ENCODE assay signal across 8 cellular contexts in the genomic region with DNA sequence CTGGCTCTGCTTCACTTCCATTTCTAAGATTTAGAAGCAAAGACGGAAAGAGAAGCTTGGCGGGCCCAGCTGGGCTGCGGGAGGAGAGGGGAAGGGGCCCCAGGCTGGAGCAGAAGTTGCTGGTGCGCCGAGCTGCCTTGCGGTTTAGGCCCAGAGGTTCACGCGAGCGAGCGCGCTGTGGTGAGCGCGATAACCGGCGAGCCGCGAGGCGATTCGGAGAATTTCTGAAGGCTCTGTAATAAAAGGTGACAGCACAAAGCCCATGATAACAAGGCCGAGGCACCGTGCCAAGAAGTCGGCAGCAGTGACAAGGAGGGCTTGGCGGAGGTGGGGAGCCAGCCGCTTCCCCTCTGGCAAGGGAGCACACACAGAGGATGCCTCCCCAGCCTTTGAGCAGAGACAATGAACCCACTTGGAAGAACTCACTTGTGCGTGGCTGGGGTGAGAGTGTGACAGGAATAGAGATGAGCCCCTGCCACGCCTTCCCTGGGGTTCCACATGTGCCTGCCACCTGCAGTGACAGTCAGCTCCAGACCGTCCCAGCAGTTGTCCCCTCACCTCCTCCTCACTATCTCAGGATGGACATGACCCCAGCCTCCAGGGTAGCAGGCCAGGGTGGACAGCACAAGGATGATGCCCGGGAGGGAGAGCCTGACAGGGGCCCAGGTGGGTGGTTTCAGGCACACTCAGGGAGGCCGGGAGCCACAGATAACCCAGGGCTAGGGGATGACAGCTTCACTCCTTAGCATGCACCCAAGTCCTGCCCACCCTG.
DNase-seq lines count a peak whose midpoint lies in the region; ATAC-seq lines count a peak whose summit lies in the region.

No MANE protein-coding gene starts in this region.

- no peaks in the 10 kb centered on the region for H3K9me3 ChIP-seq in duodenal mucosa (ENCODE audit: control insufficient read depth in 1 of 2, low read length in 2 of 2)

- H3K36me3 Mint-ChIP-seq in T-helper 2 cell treated with Interferon-gamma antibody and Interleukin-4, amounts not matched to agents 5 μg/mL and 100 μg/mL, for 36 hours (ENCODE audit: low read depth) = no peaks in the 10 kb centered on the region

- peaks cover 64% of the 10 kb centered on the region for H3K27me3 Mint-ChIP-seq in T-helper 2 cell treated with Interferon-gamma antibody and Interleukin-4, amounts not matched to agents 5 μg/mL and 100 μg/mL, for 36 hours (ENCODE audit: low read depth)

- H3K4me3 ChIP-seq in Jurkat, Clone E6-1 (ENCODE audit: low read length) = peak overlapping the region; percentile 32
- peak overlapping the region; percentile 22 to 32 for H3K4me3 ChIP-seq in duodenal mucosa (ENCODE audit: low read depth in 1 of 2, low read length in 2 of 2)

- DNase-seq in Jurkat, Clone E6-1 (ENCODE audit: low read depth, low spot score) = peak; percentile 93
- no peak for DNase-seq in T-helper 2 cell treated with Interferon-gamma antibody and Interleukin-4, amounts not matched to agents 5 μg/mL and 100 μg/mL, for 36 hours (ENCODE audit: low spot score)
- DNase-seq in stimulated activated CD4-positive, alpha-beta T cell treated with anti-CD3 and anti-CD28 coated beads, Interleukin-4, amount 100 ng/mL, for 4 hours = peak; percentile 21 to 37

- no peaks in the 10 kb centered on the region for H3K36me3 ChIP-seq in duodenal mucosa (ENCODE audit: control insufficient read depth in 1 of 2, insufficient read depth in 2 of 2, low read length in 2 of 2)

- peaks cover 14 to 15% of the 10 kb centered on the region in 2 donors for H3K4me1 ChIP-seq in duodenal mucosa (ENCODE audit: control insufficient read depth in 1 of 2, insufficient read depth in 2 of 2, low read length in 2 of 2)

- H3K4me1 Mint-ChIP-seq in T-helper 2 cell treated with Interferon-gamma antibody and Interleukin-4, amounts not matched to agents 5 μg/mL and 100 μg/mL, for 36 hours (ENCODE audit: low read depth) = peaks cover 29% of the 10 kb centered on the region

- peak overlapping the region; percentile 52 for H3K4me3 Mint-ChIP-seq in T-helper 2 cell treated with Interferon-gamma antibody and Interleukin-4, amounts not matched to agents 5 μg/mL and 100 μg/mL, for 36 hours

- ATAC-seq in GM19395 (IDR thresholded peaks at IDR 0.05; ENCODE audit: unreplicated experiment) (no peak), HG03039 (IDR thresholded peaks at IDR 0.05; ENCODE audit: unreplicated experiment) (no peak), GM21367 (IDR thresholded peaks at IDR 0.05; ENCODE audit: unreplicated experiment) (no peak), HG02885 (IDR thresholded peaks at IDR 0.05; ENCODE audit: poor library complexity, unreplicated experiment) (no peak)

- no peak overlapping the region for H3K27ac ChIP-seq in duodenal mucosa (ENCODE audit: low read depth, low read length)

- H3K9ac ChIP-seq in duodenal mucosa (ENCODE audit: low read depth in 1 of 2, low read length in 2 of 2) = peak overlapping the region in 1 of 2 donors; percentile 18

- H3K27ac Mint-ChIP-seq in T-helper 2 cell treated with Interferon-gamma antibody and Interleukin-4, amounts not matched to agents 5 μg/mL and 100 μg/mL, for 36 hours = no peak overlapping the region

- H3K27me3 ChIP-seq in duodenal mucosa (ENCODE audit: control insufficient read depth in 1 of 2, insufficient read depth in 2 of 2, low read length in 2 of 2) = peaks cover 3 to 8% of the 10 kb centered on the region in 2 donors

- H3K9me3 Mint-ChIP-seq in T-helper 2 cell treated with Interferon-gamma antibody and Interleukin-4, amounts not matched to agents 5 μg/mL and 100 μg/mL, for 36 hours = no peaks in the 10 kb centered on the region
